ENCODE assay signal across 25 cellular contexts in genomic region chr1:213979751-213980605, GRCh38. TPM values are rescaled to one million over a fixed set of nuclear protein-coding genes. Genes with fewer than 3 reads are reported as not detected.
A peak's percentile ranks its signal among the peaks of the same experiment; 100 is the strongest.
DNase-seq lines count a peak whose midpoint lies in the region; ATAC-seq and TF ChIP-seq lines count a peak whose summit lies in the region.
"Had no signal": no experiment of that assay in that cellular context is flagged by ENCODE, and none has a peak within 500 bp of the region (broad histone marks: within the 10 kb centered on the region; RNA-seq: fewer than 3 reads in every experiment).

No MANE protein-coding gene starts in this region.

- H3K27me3 Mint-ChIP-seq in nephron (ENCODE audit: low read depth): peaks cover 84% of the 10 kb centered on the region
- H3K27me3 Mint-ChIP-seq in naive thymus-derived CD8-positive, alpha-beta T cell: peaks cover 53 to 91% (median 66%) of the 10 kb centered on the region in 5 donors
- peaks cover 72 to 87% (median 82%) of the 10 kb centered on the region in 5 donors for H3K27me3 Mint-ChIP-seq in naive thymus-derived CD4-positive, alpha-beta T cell

- intact Hi-C loops in naive thymus-derived CD4-positive, alpha-beta T cell (cut with micrococcal nuclease): loop anchor here in 1 of 2 donors (5.0 to 10.0 kb wide), 3 partner anchors 103 to 305 kb away; partner anchors contain the start of gene SMYD2

- H3K9me3 ChIP-seq in BLaER1: peaks cover 24% of the 10 kb centered on the region
- no peaks in the 10 kb centered on the region for H3K9me3 ChIP-seq in HUES6 (ENCODE audit: control insufficient read depth, insufficient read depth, low read depth, low read length)
- H3K9me3 ChIP-seq in hepatocyte (ENCODE audit: low read depth): no peaks in the 10 kb centered on the region
- peaks cover 0 to 7% (median 0%) of the 10 kb centered on the region in 3 experiments for H3K9me3 ChIP-seq in naive thymus-derived CD4-positive, alpha-beta T cell (ENCODE audit: control insufficient read depth in 2 of 3, low read length in 3 of 3)
- H3K9me3 ChIP-seq: breast epithelium, esophagus squamous epithelium, HAP-1, mucosa of descending colon, uterus had no signal

- no peak overlapping the region for H3K27ac ChIP-seq in BLaER1
- no peak overlapping the region for H3K27ac ChIP-seq in HUES6 (ENCODE audit: low read depth, low read length)
- H3K27ac ChIP-seq in hepatocyte: no peak overlapping the region
- no peak overlapping the region for H3K27ac ChIP-seq in naive thymus-derived CD4-positive, alpha-beta T cell (ENCODE audit: low read depth, low read length)
- H3K27ac ChIP-seq: breast epithelium, esophagus squamous epithelium, HL-60, uterus had no signal

- no peak overlapping the region for H3K4me3 ChIP-seq in BLaER1
- peak overlapping the region; percentile 58 for H3K4me3 ChIP-seq in HUES6 (ENCODE audit: low read depth, low read length)
- no peak overlapping the region for H3K4me3 ChIP-seq in hepatocyte
- no peak overlapping the region for H3K4me3 ChIP-seq in naive thymus-derived CD4-positive, alpha-beta T cell (ENCODE audit: low read length)
- H3K4me3 ChIP-seq: esophagus squamous epithelium, HAP-1, mucosa of descending colon, uterus had no signal

- 13% methylated on average over 26 of the region's 48 CpGs for WGBS in hepatocyte (ENCODE audit: low lambda C conversion rate, missing lambda C conversion rate)

- H3K9ac ChIP-seq in BLaER1 (no peak overlapping the region), HUES6 (ENCODE audit: low read length) (no peak overlapping the region)

- peaks cover 35% of the 10 kb centered on the region for H3K4me1 Mint-ChIP-seq in nephron
- H3K4me1 Mint-ChIP-seq in naive thymus-derived CD8-positive, alpha-beta T cell: peaks cover 9 to 23% (median 16%) of the 10 kb centered on the region in 4 donors
- H3K4me1 Mint-ChIP-seq in naive thymus-derived CD4-positive, alpha-beta T cell: peaks cover 4 to 54% (median 39%) of the 10 kb centered on the region in 7 donors

- H3K27me3 ChIP-seq in BLaER1: peaks cover 36% of the 10 kb centered on the region
- peaks cover 84% of the 10 kb centered on the region for H3K27me3 ChIP-seq in HUES6 (ENCODE audit: control insufficient read depth, insufficient read depth, low read length)
- H3K27me3 ChIP-seq in hepatocyte: peaks cover 73% of the 10 kb centered on the region
- peaks cover 3 to 44% of the 10 kb centered on the region in 2 donors for H3K27me3 ChIP-seq in naive thymus-derived CD4-positive, alpha-beta T cell (ENCODE audit: control insufficient read depth in 2 of 2, insufficient read depth in 2 of 2, low read length in 2 of 2)

- peaks cover 24% of the 10 kb centered on the region for H3K4me1 ChIP-seq in BLaER1
- H3K4me1 ChIP-seq in HUES6 (ENCODE audit: control insufficient read depth, insufficient read depth, low read length): peaks cover 46% of the 10 kb centered on the region
- peaks cover 21% of the 10 kb centered on the region for H3K4me1 ChIP-seq in hepatocyte (ENCODE audit: insufficient read depth)
- peaks cover 0 to 11% of the 10 kb centered on the region in 2 donors for H3K4me1 ChIP-seq in naive thymus-derived CD4-positive, alpha-beta T cell (ENCODE audit: control insufficient read depth in 2 of 2, insufficient read depth in 2 of 2, low read length in 2 of 2)

- DNase-seq in hepatocyte (ENCODE audit: low spot score): no peak
- DNase-seq in naive thymus-derived CD8-positive, alpha-beta T cell: no peak
- no peak for DNase-seq in naive thymus-derived CD4-positive, alpha-beta T cell
- no peak for DNase-seq in GM20000 (ENCODE audit: low spot score)
- DNase-seq: activated CD8-positive, alpha-beta T cell treated with anti-CD3 and anti-CD28 coated beads for 36 hours; activated T-cell treated with anti-CD3 and anti-CD28 coated beads, Interleukin-2, amount 50 U/mL, for 4 hours; esophagus squamous epithelium; KG1; left colon; mucosa of descending colon; NCI-H2081; NCI-H524 treated with DMSO at 0.1 percent for 48 hours; SHP77 treated with DMSO at 0.1 percent for 48 hours; T-helper 1 cell; uterus had no signal

- no peaks in the 10 kb centered on the region for H3K36me3 Mint-ChIP-seq in nephron (ENCODE audit: low read depth)
- H3K36me3 Mint-ChIP-seq in naive thymus-derived CD8-positive, alpha-beta T cell: peaks cover 10 to 21% (median 11%) of the 10 kb centered on the region in 3 donors
- H3K36me3 Mint-ChIP-seq in naive thymus-derived CD4-positive, alpha-beta T cell: peaks cover 0 to 9% (median 2%) of the 10 kb centered on the region in 5 donors
- H3K36me3 Mint-ChIP-seq: activated naive CD8-positive, alpha-beta T cell had no signal

- POLR2A ChIA-PET in naive thymus-derived CD8-positive, alpha-beta T cell (lab: Charles Lee): interaction anchor here (0.6 kb wide), 1 partner anchor 124 kb away, joined by 5 read pairs; no protein-coding TSS in a partner anchor
- POLR2A ChIA-PET in naive thymus-derived CD4-positive, alpha-beta T cell (lab: Charles Lee): no interaction called here

- H4K20me1 ChIP-seq in BLaER1 (no peaks in the 10 kb centered on the region), hepatocyte (ENCODE audit: insufficient read depth, poor library complexity, severe bottlenecking) (no peaks in the 10 kb centered on the region)

- TF ChIP-seq CTCF in hepatocyte (IDR thresholded peaks at IDR 0.05; ENCODE audit: poor library complexity) (peak; percentile 15), nephron (IDR thresholded peaks at IDR 0.05; ENCODE audit: unreplicated experiment in 3 of 3) (peak in 1 of 3 experiments; percentile 17), GM20000 (IDR thresholded peaks at IDR 0.05; ENCODE audit: extremely low read depth, missing control alignments) (no peak)

- H3K9me3 Mint-ChIP-seq in nephron: no peaks in the 10 kb centered on the region
- peaks cover 0 to 37% (median 11%) of the 10 kb centered on the region in 9 donors for H3K9me3 Mint-ChIP-seq in naive thymus-derived CD8-positive, alpha-beta T cell
- peaks cover 0 to 26% (median 7%) of the 10 kb centered on the region in 11 donors for H3K9me3 Mint-ChIP-seq in naive thymus-derived CD4-positive, alpha-beta T cell
- H3K9me3 Mint-ChIP-seq: activated T-cell treated with anti-CD3 and anti-CD28 coated beads, Interleukin-2, amount 50 U/mL, for 4 hours; dendritic cell treated with granulocyte-macrophage colony-stimulating factor and Interleukin-4, amounts not matched to agents 40 ng/mL and 50 ng/mL, for 4 days had no signal

- H3K27ac Mint-ChIP-seq in nephron: no peak overlapping the region
- no peak overlapping the region for H3K27ac Mint-ChIP-seq in naive thymus-derived CD8-positive, alpha-beta T cell
- H3K27ac Mint-ChIP-seq in naive thymus-derived CD4-positive, alpha-beta T cell: peak overlapping the region in 2 of 9 donors; percentile 3 to 17
- H3K27ac Mint-ChIP-seq: activated CD8-positive, alpha-beta T cell treated with anti-CD3 and anti-CD28 coated beads for 36 hours; activated naive CD8-positive, alpha-beta T cell; dendritic cell treated with granulocyte-macrophage colony-stimulating factor and Interleukin-4, amounts not matched to agents 40 ng/mL and 50 ng/mL, for 4 days had no signal

- H3K4me3 Mint-ChIP-seq in nephron: peak overlapping the region; percentile 46 to 71 (median 49)
- peak overlapping the region in 3 of 10 donors; percentile 12 to 62 (median 43) for H3K4me3 Mint-ChIP-seq in naive thymus-derived CD8-positive, alpha-beta T cell
- peak overlapping the region in 5 of 10 donors; percentile 3 to 74 (median 46) for H3K4me3 Mint-ChIP-seq in naive thymus-derived CD4-positive, alpha-beta T cell
- H3K4me3 Mint-ChIP-seq: activated CD8-positive, alpha-beta T cell treated with anti-CD3 and anti-CD28 coated beads for 36 hours; activated naive CD8-positive, alpha-beta T cell; activated T-cell treated with anti-CD3 and anti-CD28 coated beads, Interleukin-2, amount 50 U/mL, for 4 hours; dendritic cell treated with granulocyte-macrophage colony-stimulating factor and Interleukin-4, amounts not matched to agents 40 ng/mL and 50 ng/mL, for 4 days had no signal

- no peak for ATAC-seq in naive thymus-derived CD8-positive, alpha-beta T cell
- no peak for ATAC-seq in naive thymus-derived CD4-positive, alpha-beta T cell
- ATAC-seq in GM21367 (IDR thresholded peaks at IDR 0.05; ENCODE audit: unreplicated experiment): no peak
- ATAC-seq: activated CD8-positive, alpha-beta T cell treated with anti-CD3 and anti-CD28 coated beads for 36 hours; activated T-cell treated with anti-CD3 and anti-CD28 coated beads, Interleukin-2, amount 50 U/mL, for 4 hours; left colon; mucosa of descending colon had no signal

- no peaks in the 10 kb centered on the region for H3K36me3 ChIP-seq in BLaER1
- no peaks in the 10 kb centered on the region for H3K36me3 ChIP-seq in HUES6 (ENCODE audit: control insufficient read depth, insufficient read depth, low read length)
- no peaks in the 10 kb centered on the region for H3K36me3 ChIP-seq in hepatocyte (replicated peaks; ENCODE audit: insufficient read depth, low read depth)
- no peaks in the 10 kb centered on the region for H3K36me3 ChIP-seq in naive thymus-derived CD4-positive, alpha-beta T cell (ENCODE audit: control insufficient read depth in 2 of 3, insufficient read depth in 3 of 3, low read length in 3 of 3)
- H3K36me3 ChIP-seq: breast epithelium, esophagus squamous epithelium, HAP-1, uterus had no signal

- H2AFZ ChIP-seq in hepatocyte: peak overlapping the region; percentile 16

- H3K4me2 ChIP-seq in BLaER1 (peak overlapping the region; percentile 28; the same call in 1 of the 2 replicates), hepatocyte (peak overlapping the region; percentile 76)

- H3K9me2 ChIP-seq in hepatocyte (replicated peaks; ENCODE audit: insufficient read depth): no peaks in the 10 kb centered on the region

- CTCF ChIA-PET in naive thymus-derived CD4-positive, alpha-beta T cell (lab: Charles Lee): no interaction called here

- H3K79me2 ChIP-seq in hepatocyte: no peaks in the 10 kb centered on the region

RNA-seq across cellular contexts. Expression of gene PROX1, which starts 7.8 kb away (rescaled TPM):
- total RNA-seq in hepatocyte: 15.7 and 18.7 TPM in 2 replicates
- polyA plus RNA-seq in hepatocyte: 4.8 and 6.7 TPM in 2 replicates
- not detected for total RNA-seq in naive thymus-derived CD8-positive, alpha-beta T cell
- polyA plus RNA-seq in naive thymus-derived CD8-positive, alpha-beta T cell: not detected
- not detected for total RNA-seq in naive thymus-derived CD4-positive, alpha-beta T cell
- polyA plus RNA-seq in naive thymus-derived CD4-positive, alpha-beta T cell: not detected
- total RNA-seq: OCI-LY7 had no signal

Comparison
In these comparisons a context has a peak if more than half of its experiments do, and no peak if none do; other contexts are left out.
1. RNA of gene PROX1, which starts 7.8 kb away (total RNA-seq): 15.7 to 18.7 TPM in hepatocyte; not detected in naive thymus-derived CD8-positive, alpha-beta T cell and not detected in naive thymus-derived CD4-positive, alpha-beta T cell; every median in the first group is over 10 times any median in the second.